1 cellular context compared by ENCODE assay signal in the genomic region with DNA sequence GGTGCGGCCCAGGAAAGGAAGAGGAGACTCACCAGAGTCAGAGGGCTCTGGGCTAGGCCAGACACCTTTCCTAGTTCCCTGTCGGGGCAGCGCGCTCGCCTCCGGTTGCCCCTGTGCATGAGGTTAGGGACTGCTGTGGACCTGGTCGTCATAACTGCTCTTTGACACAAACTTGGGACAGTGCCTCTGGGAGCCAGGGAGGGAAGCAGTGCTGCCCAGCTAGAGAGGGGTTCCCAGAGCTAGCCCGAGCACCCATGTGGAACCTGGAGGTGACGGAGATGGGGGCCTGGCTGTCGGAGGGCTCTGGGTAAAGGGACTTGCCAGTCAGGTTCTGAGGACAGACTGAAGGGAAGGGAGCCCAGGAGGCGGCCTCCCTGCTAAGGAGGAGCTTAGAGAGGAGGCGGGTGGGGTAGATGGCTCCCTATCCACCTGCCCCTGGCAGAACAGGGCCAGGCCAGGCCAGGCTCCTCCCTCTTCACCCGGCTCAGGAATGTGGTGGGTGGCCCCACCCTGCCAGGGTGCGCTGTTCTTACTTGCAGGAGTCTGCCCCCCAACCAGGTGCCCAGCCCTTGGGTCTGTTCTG.
TF ChIP-seq lines count a peak whose summit lies in the region.

No MANE protein-coding gene starts in this region.

TF ChIP-seq in GM23338, 12 proteins besides CTCF, POLR2A, EP300 and RAD21 (continued from another document):
- TF ChIP-seq, protein P1, sequence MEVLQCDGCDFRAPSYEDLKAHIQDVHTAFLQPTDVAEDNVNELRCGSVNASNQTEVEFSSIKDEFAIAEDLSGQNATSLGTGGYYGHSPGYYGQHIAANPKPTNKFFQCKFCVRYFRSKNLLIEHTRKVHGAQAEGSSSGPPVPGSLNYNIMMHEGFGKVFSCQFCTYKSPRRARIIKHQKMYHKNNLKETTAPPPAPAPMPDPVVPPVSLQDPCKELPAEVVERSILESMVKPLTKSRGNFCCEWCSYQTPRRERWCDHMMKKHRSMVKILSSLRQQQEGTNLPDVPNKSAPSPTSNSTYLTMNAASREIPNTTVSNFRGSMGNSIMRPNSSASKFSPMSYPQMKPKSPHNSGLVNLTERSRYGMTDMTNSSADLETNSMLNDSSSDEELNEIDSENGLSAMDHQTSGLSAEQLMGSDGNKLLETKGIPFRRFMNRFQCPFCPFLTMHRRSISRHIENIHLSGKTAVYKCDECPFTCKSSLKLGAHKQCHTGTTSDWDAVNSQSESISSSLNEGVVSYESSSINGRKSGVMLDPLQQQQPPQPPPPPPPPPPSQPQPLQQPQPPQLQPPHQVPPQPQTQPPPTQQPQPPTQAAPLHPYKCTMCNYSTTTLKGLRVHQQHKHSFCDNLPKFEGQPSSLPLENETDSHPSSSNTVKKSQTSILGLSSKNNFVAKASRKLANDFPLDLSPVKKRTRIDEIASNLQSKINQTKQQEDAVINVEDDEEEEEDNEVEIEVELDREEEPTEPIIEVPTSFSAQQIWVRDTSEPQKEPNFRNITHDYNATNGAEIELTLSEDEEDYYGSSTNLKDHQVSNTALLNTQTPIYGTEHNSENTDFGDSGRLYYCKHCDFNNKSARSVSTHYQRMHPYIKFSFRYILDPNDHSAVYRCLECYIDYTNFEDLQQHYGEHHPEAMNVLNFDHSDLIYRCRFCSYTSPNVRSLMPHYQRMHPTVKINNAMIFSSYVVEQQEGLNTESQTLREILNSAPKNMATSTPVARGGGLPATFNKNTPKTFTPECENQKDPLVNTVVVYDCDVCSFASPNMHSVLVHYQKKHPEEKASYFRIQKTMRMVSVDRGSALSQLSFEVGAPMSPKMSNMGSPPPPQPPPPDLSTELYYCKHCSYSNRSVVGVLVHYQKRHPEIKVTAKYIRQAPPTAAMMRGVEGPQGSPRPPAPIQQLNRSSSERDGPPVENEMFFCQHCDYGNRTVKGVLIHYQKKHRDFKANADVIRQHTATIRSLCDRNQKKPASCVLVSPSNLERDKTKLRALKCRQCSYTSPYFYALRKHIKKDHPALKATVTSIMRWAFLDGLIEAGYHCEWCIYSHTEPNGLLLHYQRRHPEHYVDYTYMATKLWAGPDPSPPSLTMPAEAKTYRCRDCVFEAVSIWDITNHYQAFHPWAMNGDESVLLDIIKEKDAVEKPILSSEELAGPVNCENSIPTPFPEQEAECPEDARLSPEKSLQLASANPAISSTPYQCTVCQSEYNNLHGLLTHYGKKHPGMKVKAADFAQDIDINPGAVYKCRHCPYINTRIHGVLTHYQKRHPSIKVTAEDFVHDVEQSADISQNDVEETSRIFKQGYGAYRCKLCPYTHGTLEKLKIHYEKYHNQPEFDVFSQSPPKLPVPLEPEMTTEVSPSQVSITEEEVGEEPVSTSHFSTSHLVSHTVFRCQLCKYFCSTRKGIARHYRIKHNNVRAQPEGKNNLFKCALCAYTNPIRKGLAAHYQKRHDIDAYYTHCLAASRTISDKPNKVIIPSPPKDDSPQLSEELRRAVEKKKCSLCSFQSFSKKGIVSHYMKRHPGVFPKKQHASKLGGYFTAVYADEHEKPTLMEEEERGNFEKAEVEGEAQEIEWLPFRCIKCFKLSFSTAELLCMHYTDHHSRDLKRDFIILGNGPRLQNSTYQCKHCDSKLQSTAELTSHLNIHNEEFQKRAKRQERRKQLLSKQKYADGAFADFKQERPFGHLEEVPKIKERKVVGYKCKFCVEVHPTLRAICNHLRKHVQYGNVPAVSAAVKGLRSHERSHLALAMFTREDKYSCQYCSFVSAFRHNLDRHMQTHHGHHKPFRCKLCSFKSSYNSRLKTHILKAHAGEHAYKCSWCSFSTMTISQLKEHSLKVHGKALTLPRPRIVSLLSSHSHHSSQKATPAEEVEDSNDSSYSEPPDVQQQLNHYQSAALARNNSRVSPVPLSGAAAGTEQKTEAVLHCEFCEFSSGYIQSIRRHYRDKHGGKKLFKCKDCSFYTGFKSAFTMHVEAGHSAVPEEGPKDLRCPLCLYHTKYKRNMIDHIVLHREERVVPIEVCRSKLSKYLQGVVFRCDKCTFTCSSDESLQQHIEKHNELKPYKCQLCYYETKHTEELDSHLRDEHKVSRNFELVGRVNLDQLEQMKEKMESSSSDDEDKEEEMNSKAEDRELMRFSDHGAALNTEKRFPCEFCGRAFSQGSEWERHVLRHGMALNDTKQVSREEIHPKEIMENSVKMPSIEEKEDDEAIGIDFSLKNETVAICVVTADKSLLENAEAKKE (CRISPR knock-in tag; IDR thresholded peaks at IDR 0.05): no peak
- TF ChIP-seq, protein P2, sequence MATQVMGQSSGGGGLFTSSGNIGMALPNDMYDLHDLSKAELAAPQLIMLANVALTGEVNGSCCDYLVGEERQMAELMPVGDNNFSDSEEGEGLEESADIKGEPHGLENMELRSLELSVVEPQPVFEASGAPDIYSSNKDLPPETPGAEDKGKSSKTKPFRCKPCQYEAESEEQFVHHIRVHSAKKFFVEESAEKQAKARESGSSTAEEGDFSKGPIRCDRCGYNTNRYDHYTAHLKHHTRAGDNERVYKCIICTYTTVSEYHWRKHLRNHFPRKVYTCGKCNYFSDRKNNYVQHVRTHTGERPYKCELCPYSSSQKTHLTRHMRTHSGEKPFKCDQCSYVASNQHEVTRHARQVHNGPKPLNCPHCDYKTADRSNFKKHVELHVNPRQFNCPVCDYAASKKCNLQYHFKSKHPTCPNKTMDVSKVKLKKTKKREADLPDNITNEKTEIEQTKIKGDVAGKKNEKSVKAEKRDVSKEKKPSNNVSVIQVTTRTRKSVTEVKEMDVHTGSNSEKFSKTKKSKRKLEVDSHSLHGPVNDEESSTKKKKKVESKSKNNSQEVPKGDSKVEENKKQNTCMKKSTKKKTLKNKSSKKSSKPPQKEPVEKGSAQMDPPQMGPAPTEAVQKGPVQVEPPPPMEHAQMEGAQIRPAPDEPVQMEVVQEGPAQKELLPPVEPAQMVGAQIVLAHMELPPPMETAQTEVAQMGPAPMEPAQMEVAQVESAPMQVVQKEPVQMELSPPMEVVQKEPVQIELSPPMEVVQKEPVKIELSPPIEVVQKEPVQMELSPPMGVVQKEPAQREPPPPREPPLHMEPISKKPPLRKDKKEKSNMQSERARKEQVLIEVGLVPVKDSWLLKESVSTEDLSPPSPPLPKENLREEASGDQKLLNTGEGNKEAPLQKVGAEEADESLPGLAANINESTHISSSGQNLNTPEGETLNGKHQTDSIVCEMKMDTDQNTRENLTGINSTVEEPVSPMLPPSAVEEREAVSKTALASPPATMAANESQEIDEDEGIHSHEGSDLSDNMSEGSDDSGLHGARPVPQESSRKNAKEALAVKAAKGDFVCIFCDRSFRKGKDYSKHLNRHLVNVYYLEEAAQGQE (IDR thresholded peaks at IDR 0.05; ENCODE audit: unreplicated experiment): no peak
- no peak for TF ChIP-seq STAT1 (IDR thresholded peaks at IDR 0.05; ENCODE audit: unreplicated experiment)
- no peak for TF ChIP-seq ETS1 (IDR thresholded peaks at IDR 0.05)
- no peak for TF ChIP-seq ZNF331 (CRISPR knock-in tag; IDR thresholded peaks at IDR 0.05; ENCODE audit: low read depth)
